Comparison of ENCODE assay signal across 13 cellular contexts in genomic region chr9:89419978-89420394, GRCh38.
DNase-seq lines count a peak whose midpoint lies in the region; ATAC-seq and TF ChIP-seq lines count a peak whose summit lies in the region.
"Had no signal": no experiment of that assay in that cellular context is flagged by ENCODE, and none has a peak within 500 bp of the region (broad histone marks: within the 10 kb centered on the region; RNA-seq: fewer than 3 reads in every experiment).

No MANE protein-coding gene starts in this region.

- no peak overlapping the region for H2AFZ ChIP-seq in Loucy (ENCODE audit: low read length)

- TF ChIP-seq POLR2A in spleen (IDR thresholded peaks at IDR 0.05) (no peak), suprapubic skin (IDR thresholded peaks at IDR 0.05) (no peak)

- H3K4me3 Mint-ChIP-seq in CD4-positive, alpha-beta memory T cell: peak overlapping the region; percentile 79 to 94 (median 82)
- H3K4me3 Mint-ChIP-seq in activated naive CD4-positive, alpha-beta T cell treated with anti-CD3 and anti-CD28 coated beads for 36 hours: peak overlapping the region; percentile 62

- no peak for TF ChIP-seq CTCF in Loucy (conservative IDR thresholded peaks at IDR 0.05; ENCODE audit: low read length)
- no peak for TF ChIP-seq CTCF in spleen (IDR thresholded peaks at IDR 0.05 in 8 of 11, conservative IDR thresholded peaks at IDR 0.05 in 3 of 11)
- TF ChIP-seq CTCF in suprapubic skin (IDR thresholded peaks at IDR 0.05): no peak

- H3K27me3 ChIP-seq in CD4-positive, alpha-beta memory T cell (ENCODE audit: insufficient read depth, low read length): no peaks in the 10 kb centered on the region
- H3K27me3 ChIP-seq in Loucy (ENCODE audit: insufficient read depth, low read length, poor library complexity, severe bottlenecking) (no peaks in the 10 kb centered on the region), spleen (replicated peaks in 1 of 7) (no peaks in the 10 kb centered on the region), suprapubic skin (no peaks in the 10 kb centered on the region)

- peaks cover 18% of the 10 kb centered on the region for H3K36me3 ChIP-seq in CD4-positive, alpha-beta memory T cell (ENCODE audit: insufficient read depth, low read length)
- H3K36me3 ChIP-seq in Loucy (ENCODE audit: insufficient read depth, low read length): peaks cover 58% of the 10 kb centered on the region; the same call in 1 of the 2 replicates
- peaks cover 0 to 37% (median 0%) of the 10 kb centered on the region in 6 donors for H3K36me3 ChIP-seq in spleen
- H3K36me3 ChIP-seq in suprapubic skin: no peaks in the 10 kb centered on the region

- peak overlapping the region; percentile 83 to 97 (median 97) for H3K27ac Mint-ChIP-seq in CD4-positive, alpha-beta memory T cell
- peak overlapping the region; percentile 98 for H3K27ac Mint-ChIP-seq in activated naive CD4-positive, alpha-beta T cell treated with anti-CD3 and anti-CD28 coated beads for 36 hours

- no peaks in the 10 kb centered on the region for H3K9me3 ChIP-seq in CD4-positive, alpha-beta memory T cell (ENCODE audit: control insufficient read depth in 1 of 2, low read length in 2 of 2)
- H3K9me3 ChIP-seq in Loucy (ENCODE audit: insufficient read depth, low read depth, low read length) (no peaks in the 10 kb centered on the region), spleen (peaks cover 0 to 4% (median 0%) of the 10 kb centered on the region in 8 donors), suprapubic skin (no peaks in the 10 kb centered on the region)

- peak overlapping the region; percentile 88 for H3K4me2 ChIP-seq in Loucy (ENCODE audit: low read depth, low read length, poor library complexity, severe bottlenecking)

- peaks cover 74 to 99% (median 87%) of the 10 kb centered on the region in 4 donors for H3K4me1 Mint-ChIP-seq in CD4-positive, alpha-beta memory T cell
- H3K4me1 Mint-ChIP-seq in activated naive CD4-positive, alpha-beta T cell treated with anti-CD3 and anti-CD28 coated beads for 36 hours (ENCODE audit: low read depth): peaks cover 94% of the 10 kb centered on the region

- 20 to 51% (median 22%) methylated on average over 6 of the region's 6 CpGs for WGBS in spleen, 5 donors
- WGBS in suprapubic skin: 90% methylated on average over 6 of the region's 6 CpGs

- peaks cover 7% of the 10 kb centered on the region; the same call in 1 of the 2 replicates for H3F3A ChIP-seq in Loucy (ENCODE audit: low read depth)

- H4K20me1 ChIP-seq in Loucy (ENCODE audit: insufficient read depth, low read length, poor library complexity, severe bottlenecking): peaks cover 97% of the 10 kb centered on the region

- no peak overlapping the region for H3K9ac ChIP-seq in Loucy (ENCODE audit: low read depth, low read length, poor library complexity, severe bottlenecking)

- H3K4me1 ChIP-seq in CD4-positive, alpha-beta memory T cell (ENCODE audit: insufficient read depth, low read length): peaks cover 100% of the 10 kb centered on the region
- H3K4me1 ChIP-seq in Loucy (ENCODE audit: insufficient read depth, low read length, poor library complexity, severe bottlenecking): peaks cover 43% of the 10 kb centered on the region
- H3K4me1 ChIP-seq in spleen: peaks cover 26 to 100% (median 68%) of the 10 kb centered on the region in 6 donors
- no peaks in the 10 kb centered on the region for H3K4me1 ChIP-seq in suprapubic skin

- POLR2A ChIA-PET in CD4-positive, alpha-beta memory T cell (lab: Charles Lee; ENCODE audit: partially characterized antibody): interaction anchor here (1.2 to 5.4 kb wide), 13 partner anchors 11 to 129 kb away, joined by 3 to 65 read pairs (median 6); no protein-coding TSS in a partner anchor

- peak overlapping the region; percentile 73 for H3K27ac ChIP-seq in CD4-positive, alpha-beta memory T cell (ENCODE audit: low read depth, low read length)
- H3K27ac ChIP-seq in spleen: peak overlapping the region in 7 of 8 donors; percentile 1 to 77 (median 59)
- no peak overlapping the region for H3K27ac ChIP-seq in suprapubic skin
- H3K27ac ChIP-seq: VCaP had no signal

- H3K27me3 Mint-ChIP-seq in CD4-positive, alpha-beta memory T cell: no peaks in the 10 kb centered on the region
- H3K27me3 Mint-ChIP-seq in activated naive CD4-positive, alpha-beta T cell treated with anti-CD3 and anti-CD28 coated beads for 36 hours (ENCODE audit: low read depth): no peaks in the 10 kb centered on the region

- TF ChIP-seq EP300 in suprapubic skin (IDR thresholded peaks at IDR 0.05): no peak

- H3K36me3 Mint-ChIP-seq in CD4-positive, alpha-beta memory T cell: peaks cover 15 to 56% of the 10 kb centered on the region in 2 donors
- H3K36me3 Mint-ChIP-seq in activated naive CD4-positive, alpha-beta T cell treated with anti-CD3 and anti-CD28 coated beads for 36 hours (ENCODE audit: low read depth): peaks cover 58% of the 10 kb centered on the region

- intact Hi-C loops in CD4-positive, alpha-beta memory T cell (cut with micrococcal nuclease): loop anchor here (1.0 to 5.0 kb wide), 4 partner anchors 17 to 103 kb away; partner anchors contain the start of gene SECISBP2
- intact Hi-C loops in activated naive CD4-positive, alpha-beta T cell treated with anti-CD3 and anti-CD28 coated beads for 36 hours (cut with micrococcal nuclease): loop anchor here (1.0 to 5.0 kb wide), 6 partner anchors 7 to 562 kb away; partner anchors contain the start of gene GADD45G
- intact Hi-C loops in spleen (cut with DNase I; ENCODE audit: low total_unique reads): no loop called here

- ATAC-seq in GM21529 (IDR thresholded peaks at IDR 0.05; ENCODE audit: unreplicated experiment): no peak

- H3K79me2 ChIP-seq in Loucy (ENCODE audit: insufficient read depth, low read length): peaks cover 100% of the 10 kb centered on the region

- H3K9me3 Mint-ChIP-seq in CD4-positive, alpha-beta memory T cell: peaks cover 0 to 5% (median 0%) of the 10 kb centered on the region in 8 donors
- H3K9me3 Mint-ChIP-seq in activated naive CD4-positive, alpha-beta T cell treated with anti-CD3 and anti-CD28 coated beads for 36 hours: peaks cover 10% of the 10 kb centered on the region

- no peaks in the 10 kb centered on the region for H3K9me2 ChIP-seq in Loucy (replicated peaks; ENCODE audit: low read depth, low read length)

- peak; percentile 38 to 65 (median 54) for DNase-seq in CD4-positive, alpha-beta memory T cell
- peak; percentile 77 for DNase-seq in activated naive CD4-positive, alpha-beta T cell treated with anti-CD3 and anti-CD28 coated beads for 36 hours
- DNase-seq in spleen (peak; percentile 64), NCI-H1417 treated with DMSO at 0.1 percent for 48 hours (lab: John Stamatoyannopoulos, UW) (no peak), suprapubic skin (ENCODE audit: low spot score in 2 of 2) (no peak)
- no peak for DNase-seq in effector CD8-positive, alpha-beta T cell (lab: John Stamatoyannopoulos, UW)
- DNase-seq: AML-193, amygdala, dermis blood vessel endothelial cell, MV-4-11 had no signal

- CTCF ChIA-PET in CD4-positive, alpha-beta memory T cell (lab: Charles Lee; ENCODE audit: partially characterized antibody): interaction anchor here (1.3 to 3.4 kb wide), 4 partner anchors 9 to 131 kb away, joined by 3 to 34 read pairs (median 12); no protein-coding TSS in a partner anchor
- CTCF ChIA-PET in activated naive CD4-positive, alpha-beta T cell treated with anti-CD3 and anti-CD28 coated beads for 36 hours (lab: Charles Lee): interaction anchor here (0.6 to 2.6 kb wide), 3 partner anchors 9 to 32 kb away, joined by 3 to 17 read pairs (median 3); no protein-coding TSS in a partner anchor

- H3K4me3 ChIP-seq in CD4-positive, alpha-beta memory T cell (ENCODE audit: low read length in 2 of 2): peak overlapping the region in 1 of 2 donors; percentile 27
- H3K4me3 ChIP-seq in Loucy (ENCODE audit: low read length, poor library complexity, severe bottlenecking) (no peak overlapping the region), spleen (no peak overlapping the region), suprapubic skin (no peak overlapping the region)

Comparison
In these comparisons a context has a peak if more than half of its experiments do, and no peak if none do; other contexts are left out.
1. DNase-seq: peak in CD4-positive, alpha-beta memory T cell (5 of 5), activated naive CD4-positive, alpha-beta T cell treated with anti-CD3 and anti-CD28 coated beads for 36 hours (single experiment) and spleen (single experiment); none in effector CD8-positive, alpha-beta T cell (single experiment), NCI-H1417 treated with DMSO at 0.1 percent for 48 hours (single experiment) and suprapubic skin (0 of 2).